Comparison of ENCODE assay signal across 12 cellular contexts in the genomic region with DNA sequence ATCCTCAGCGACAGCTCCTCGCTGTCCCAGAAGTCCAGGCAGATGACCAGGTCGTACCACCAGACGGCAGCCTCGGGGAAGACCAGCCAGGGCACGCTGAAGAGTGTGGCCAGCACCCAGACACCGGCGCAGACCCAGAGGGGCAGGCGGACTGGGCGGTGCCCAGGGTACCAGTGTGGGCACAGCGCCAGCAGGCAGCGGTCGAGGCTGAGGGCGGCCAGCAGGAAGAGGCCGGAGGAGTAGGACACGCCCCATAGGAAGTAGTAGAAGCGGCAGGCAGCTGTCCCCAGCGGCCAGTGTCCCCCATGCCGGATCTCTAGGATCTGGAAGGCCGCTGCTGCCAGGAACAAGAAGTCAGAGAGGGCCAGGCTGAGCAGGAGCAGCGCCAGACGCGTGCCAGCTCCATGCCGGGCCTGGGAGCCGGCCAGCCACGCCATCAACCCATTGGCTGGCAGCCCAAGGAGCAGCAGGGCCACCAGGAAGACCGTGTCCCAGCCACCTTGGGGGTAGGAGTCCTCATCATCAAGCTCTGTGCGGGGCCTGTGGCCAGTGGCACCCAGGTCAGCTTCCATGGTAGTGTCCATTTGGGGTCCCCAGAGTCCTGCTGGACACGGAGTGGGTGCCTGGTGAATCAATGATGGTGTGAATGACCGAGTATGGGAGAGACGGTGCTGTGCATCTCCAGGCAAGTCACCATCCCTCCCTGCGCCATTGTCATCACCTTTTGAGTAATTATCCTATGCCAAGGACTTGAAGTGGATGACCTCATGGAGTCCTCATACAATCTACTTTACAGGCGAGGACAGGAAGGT. TPM values are rescaled to one million over a fixed set of nuclear protein-coding genes. Genes with fewer than 3 reads are reported as not detected.
DNase-seq lines count a peak whose midpoint lies in the region; ATAC-seq and TF ChIP-seq lines count a peak whose summit lies in the region.
"Had no signal": no experiment of that assay in that cellular context is flagged by ENCODE, and none has a peak within 500 bp of the region (broad histone marks: within the 10 kb centered on the region; RNA-seq: fewer than 3 reads in every experiment).

A gene with protein sequence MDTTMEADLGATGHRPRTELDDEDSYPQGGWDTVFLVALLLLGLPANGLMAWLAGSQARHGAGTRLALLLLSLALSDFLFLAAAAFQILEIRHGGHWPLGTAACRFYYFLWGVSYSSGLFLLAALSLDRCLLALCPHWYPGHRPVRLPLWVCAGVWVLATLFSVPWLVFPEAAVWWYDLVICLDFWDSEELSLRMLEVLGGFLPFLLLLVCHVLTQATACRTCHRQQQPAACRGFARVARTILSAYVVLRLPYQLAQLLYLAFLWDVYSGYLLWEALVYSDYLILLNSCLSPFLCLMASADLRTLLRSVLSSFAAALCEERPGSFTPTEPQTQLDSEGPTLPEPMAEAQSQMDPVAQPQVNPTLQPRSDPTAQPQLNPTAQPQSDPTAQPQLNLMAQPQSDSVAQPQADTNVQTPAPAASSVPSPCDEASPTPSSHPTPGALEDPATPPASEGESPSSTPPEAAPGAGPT (minus strand): TSS at position 589 of the 812 bp plus-strand sequence. CDS start 5 bp downstream, at position 584.

- BruUV-seq in mammary epithelial cell (replicated peaks; lab: Mats Ljungman, UMichigan) = no TSS peak

- no peak within 1 kb of the TSS for H3K4me3 ChIP-seq in BLaER1
- H3K4me3 ChIP-seq in mammary epithelial cell (replicated peaks in 1 of 3; ENCODE audit: insufficient read depth in 1 of 3, low read depth in 2 of 3, low read length in 3 of 3) = no peak within 1 kb of the TSS
- peak within 1 kb of the TSS; percentile 27 for H3K4me3 ChIP-seq in mucosa of stomach (ENCODE audit: low read length)

- peak within 1 kb of the TSS; percentile 19 for H3K4me2 ChIP-seq in BLaER1
- H3K4me2 ChIP-seq in mammary epithelial cell (ENCODE audit: insufficient read depth, low read depth, low read length) = peak within 1 kb of the TSS; percentile 51

- H4K20me1 ChIP-seq in BLaER1 (no peaks in the 10 kb centered on the region), mammary epithelial cell (ENCODE audit: insufficient read depth, low read length) (no peaks in the 10 kb centered on the region)

- H3K27me3 ChIP-seq in BLaER1 = no peaks in the 10 kb centered on the region
- no peaks in the 10 kb centered on the region for H3K27me3 ChIP-seq in mammary epithelial cell (ENCODE audit: insufficient read depth, low read length)
- H3K27me3 ChIP-seq in mucosa of stomach (ENCODE audit: control insufficient read depth, insufficient read depth, low read length) = peaks cover 5% of the 10 kb centered on the region
- H3K27me3 ChIP-seq: BE2C had no signal

- DNase-seq in NCI-H1092 treated with DMSO at 0.1 percent for 48 hours (lab: John Stamatoyannopoulos, UW) (peak; percentile 64), mammary epithelial cell (no peak), NCI-H2081 (lab: John Stamatoyannopoulos, UW) (no peak)
- DNase-seq: BE2C; stimulated activated CD4-positive, alpha-beta T cell treated with anti-CD3 and anti-CD28 coated beads, Interleukin-2, amount 100 ng/mL, for 48 hours had no signal

- in situ Hi-C loops in mammary epithelial cell (cut with MboI; ENCODE audit: low sequenced_read_pairs in 2 of 2) = no loop called here

- WGBS in mammary epithelial cell (ENCODE audit: low coverage, missing lambda C conversion rate) = 40% methylated on average over 24 of the region's 33 CpGs

- dilution Hi-C loops in mammary epithelial cell (cut with HindIII; ENCODE audit: low sequenced_read_pairs) = loop anchor here (5.0 kb wide), 2 partner anchors 35 to 65 kb away; no protein-coding TSS in a partner anchor

- H2AFZ ChIP-seq in mammary epithelial cell (ENCODE audit: low read depth, low read length) = peak within 1 kb of the TSS; percentile 83

- no peak for TF ChIP-seq CTCF in mammary epithelial cell (conservative IDR thresholded peaks at IDR 0.05 in 1 of 2, IDR thresholded peaks at IDR 0.05 in 1 of 2; ENCODE audit: extremely low read depth in 1 of 2, insufficient read depth in 1 of 2, low read depth in 1 of 2, low read length in 2 of 2)

- H3K36me3 ChIP-seq in BLaER1 = no peaks in the 10 kb centered on the region
- no peaks in the 10 kb centered on the region for H3K36me3 ChIP-seq in mammary epithelial cell (ENCODE audit: insufficient read depth, low read length)
- H3K36me3 ChIP-seq in mucosa of stomach (ENCODE audit: control insufficient read depth, insufficient read depth, low read length) = no peaks in the 10 kb centered on the region
- H3K36me3 ChIP-seq: BE2C had no signal

- H3K9ac ChIP-seq in BLaER1 (0 out of 2 replicates have a peak within 1 kb of the TSS, but pooled peaks have one; percentile 27), mammary epithelial cell (ENCODE audit: insufficient read depth, low read length) (no peak within 1 kb of the TSS), mucosa of stomach (ENCODE audit: low read length) (no peak within 1 kb of the TSS)

- CTCF ChIA-PET in mammary epithelial cell (lab: Charles Lee; ENCODE audit: low non-redundant PET) = no interaction called here

- no peaks in the 10 kb centered on the region for H3K9me3 ChIP-seq in BLaER1
- no peaks in the 10 kb centered on the region for H3K9me3 ChIP-seq in mammary epithelial cell (replicated peaks; ENCODE audit: insufficient read depth, low read length)
- no peaks in the 10 kb centered on the region for H3K9me3 ChIP-seq in mucosa of stomach (ENCODE audit: control insufficient read depth, low read length)
- H3K9me3 ChIP-seq: BE2C had no signal

- no peaks in the 10 kb centered on the region for H3K79me2 ChIP-seq in mammary epithelial cell (ENCODE audit: insufficient read depth, low read length)

- H3K4me1 ChIP-seq in BLaER1 (peaks cover 38% of the 10 kb centered on the region), mammary epithelial cell (ENCODE audit: insufficient read depth, low read length) (peaks cover 6% of the 10 kb centered on the region), mucosa of stomach (ENCODE audit: control insufficient read depth, insufficient read depth, low read length) (peaks cover 13% of the 10 kb centered on the region)
- H3K4me1 ChIP-seq: BE2C had no signal

- intact Hi-C loops in mammary epithelial cell (cut with micrococcal nuclease) = no loop called here

- ATAC-seq in GM19467 (IDR thresholded peaks at IDR 0.05; ENCODE audit: unreplicated experiment) = no peak
- no peak for ATAC-seq in HG03521 (IDR thresholded peaks at IDR 0.05; ENCODE audit: unreplicated experiment)
- no peak for ATAC-seq in GM21786 (IDR thresholded peaks at IDR 0.05; ENCODE audit: unreplicated experiment)

- H3K27ac ChIP-seq in BLaER1 (peak within 1 kb of the TSS; percentile 27), mammary epithelial cell (ENCODE audit: insufficient read depth, low read depth, low read length) (no peak within 1 kb of the TSS)

RNA-seq across cellular contexts. Expression of the gene that starts here (rescaled TPM):
- not detected for total RNA-seq in mammary epithelial cell
- not detected for polyA plus RNA-seq in mammary epithelial cell
- polyA minus RNA-seq in mammary epithelial cell = not detected
- total RNA-seq: activated CD8-positive, alpha-beta memory T cell treated with anti-CD3 and anti-CD28 coated beads for 36 hours; subcutaneous adipose tissue had no signal
